15 cellular contexts compared by ENCODE assay signal in the genomic region with DNA sequence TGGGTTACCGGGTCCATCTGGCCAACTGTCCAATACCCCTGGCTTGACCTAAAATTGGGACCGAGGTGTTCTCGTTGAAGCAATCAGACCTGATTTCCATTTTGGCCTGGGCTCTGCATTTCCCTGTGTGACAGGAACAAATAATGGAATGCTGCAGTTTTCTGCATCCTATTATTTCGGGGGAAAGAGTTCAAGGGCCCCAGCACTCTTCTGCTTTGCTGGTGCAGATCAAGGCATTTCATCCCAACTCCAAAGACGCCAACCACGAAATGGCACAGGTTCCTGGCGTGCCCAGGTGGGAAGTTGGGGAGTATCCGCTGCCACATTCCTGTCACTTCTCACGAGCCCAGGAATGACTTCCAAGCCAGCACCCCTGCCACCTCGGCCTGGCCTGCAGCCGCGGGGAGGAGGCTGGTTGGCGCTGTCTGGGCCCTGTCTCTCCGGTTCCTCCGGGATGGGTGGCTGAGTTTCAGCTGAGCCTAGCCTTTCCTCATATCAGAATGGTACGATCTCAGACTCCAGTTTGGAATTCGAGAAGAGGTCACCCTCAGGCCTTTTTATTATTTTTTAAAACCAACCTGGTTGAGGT. TPM values are rescaled to one million over a fixed set of nuclear protein-coding genes. Genes with fewer than 3 reads are reported as not detected.
DNase-seq lines count a peak whose midpoint lies in the region; ATAC-seq and TF ChIP-seq lines count a peak whose summit lies in the region.
"Had no signal": no experiment of that assay in that cellular context is flagged by ENCODE, and none has a peak within 500 bp of the region (broad histone marks: within the 10 kb centered on the region; RNA-seq: fewer than 3 reads in every experiment).

No MANE protein-coding gene starts in this region.

- H3K27me3 ChIP-seq in right atrium auricular region = no peaks in the 10 kb centered on the region
- no peaks in the 10 kb centered on the region for H3K27me3 ChIP-seq in dorsolateral prefrontal cortex

- peak overlapping the region; percentile 96 for H3K27ac Mint-ChIP-seq in nephron progenitor cell

- no peak for ATAC-seq in left cardiac atrium
- no peak for ATAC-seq in GM19455 (IDR thresholded peaks at IDR 0.05; ENCODE audit: unreplicated experiment)

- H3K9me3 Mint-ChIP-seq in nephron progenitor cell = no peaks in the 10 kb centered on the region

- no peaks in the 10 kb centered on the region for H3K27me3 Mint-ChIP-seq in nephron progenitor cell (ENCODE audit: low read depth, poor library complexity)

- peak overlapping the region; percentile 35 to 52 for H3K27ac ChIP-seq in right atrium auricular region
- H3K27ac ChIP-seq in dorsolateral prefrontal cortex = peak overlapping the region; percentile 76 to 99 (median 93)

- H3K4me1 Mint-ChIP-seq in nephron progenitor cell = peaks cover 42% of the 10 kb centered on the region

- H3K36me3 Mint-ChIP-seq in nephron progenitor cell (ENCODE audit: low read depth) = peaks cover 48% of the 10 kb centered on the region

- H3K4me3 ChIP-seq in right atrium auricular region (no peak overlapping the region), dorsolateral prefrontal cortex (peak overlapping the region in 14 of 59 donors; percentile 11 to 57 (median 32))
- H3K4me3 ChIP-seq: HAP-1 had no signal

- DNase-seq in right atrium auricular region (ENCODE audit: low spot score) (no peak), left cardiac atrium (no peak), dorsolateral prefrontal cortex (peak in 1 of 10 donors; percentile 61), nephron progenitor cell (no peak), NCI-H748 (lab: John Stamatoyannopoulos, UW; ENCODE audit: unreplicated experiment) (no peak), NCI-H2196 (lab: John Stamatoyannopoulos, UW; ENCODE audit: unreplicated experiment) (no peak), NCI-H446 treated with DMSO at 0.1 percent for 48 hours (lab: John Stamatoyannopoulos, UW) (no peak)
- DNase-seq: DMS153, MV-4-11, NCI-H1436, NCI-H524 treated with DMSO at 0.1 percent for 48 hours, RPMI8226 had no signal

- intact Hi-C loops in left cardiac atrium (cut with DNase I) = no loop called here
- intact Hi-C loops in dorsolateral prefrontal cortex (cut with DNase I) = loop anchor here (5.0 kb wide), 4 partner anchors 33 to 62 kb away; no protein-coding TSS in a partner anchor

- TF ChIP-seq CTCF in right atrium auricular region (IDR thresholded peaks at IDR 0.05) (no peak), dorsolateral prefrontal cortex (IDR thresholded peaks at IDR 0.05 in 54 of 56, conservative IDR thresholded peaks at IDR 0.05 in 2 of 56; ENCODE audit: low read depth in 1 of 56, partially characterized antibody in 56 of 56) (no peak), nephron progenitor cell (IDR thresholded peaks at IDR 0.05) (no peak)

- no peaks in the 10 kb centered on the region for H3K36me3 ChIP-seq in right atrium auricular region
- H3K36me3 ChIP-seq: HAP-1 had no signal

- peaks cover 0 to 30% of the 10 kb centered on the region in 2 donors for H3K4me1 ChIP-seq in right atrium auricular region

- no peaks in the 10 kb centered on the region for H3K9me3 ChIP-seq in right atrium auricular region
- H3K9me3 ChIP-seq: HAP-1 had no signal

- no peak overlapping the region for H3K4me3 Mint-ChIP-seq in nephron progenitor cell

RNA-seq across cellular contexts. Expression of a gene that starts 56.5 kb away (rescaled TPM):
- total RNA-seq in right atrium auricular region = 10 to 100 TPM in 1 of 2 donors, 1 to 10 TPM in 1; 7.8 to 13.7 TPM
- total RNA-seq in left cardiac atrium = 10 to 100 TPM; 14.8 to 16.1 TPM
- total RNA-seq in dorsolateral prefrontal cortex = 100 to 1,000 TPM in 97 of 120 experiments, 10 to 100 TPM in 23; 79.2 to 197 (median 110) TPM
- total RNA-seq: OCI-LY7 had no signal

Comparison
In these comparisons a context has a peak if more than half of its experiments do, and no peak if none do; other contexts are left out.
1. RNA of a gene that starts 56.5 kb away (total RNA-seq): 79.2 to 197 TPM in dorsolateral prefrontal cortex; 14.8 to 16.1 TPM in left cardiac atrium and 7.8 to 13.7 TPM in right atrium auricular region; every median in the first group is over 4 times any median in the second.
2. intact Hi-C loops: an anchor here in dorsolateral prefrontal cortex (5.0 kb wide); none called in left cardiac atrium.